ENCODE assay signal across 25 cellular contexts in genomic region chr16:47666434-47666833, GRCh38.
"Had no signal": no experiment of that assay in that cellular context is flagged by ENCODE, and none has a peak within 500 bp of the region (broad histone marks: within the 10 kb centered on the region; RNA-seq: fewer than 3 reads in every experiment).

No MANE protein-coding gene starts in this region.

- H3K9me3 Mint-ChIP-seq: memory B cell, natural killer cell had no signal

- H3K27ac ChIP-seq: coronary artery, esophagus muscularis mucosa, neutrophil, parathyroid adenoma, prostate gland, right atrium auricular region, thoracic aorta, tibial nerve, upper lobe of left lung had no signal

- H3K27me3 Mint-ChIP-seq: memory B cell had no signal

- ATAC-seq: left lobe of liver; natural killer cell; sciatic nerve; stimulated activated naive CD8-positive, alpha-beta T cell treated with anti-CD3 and anti-CD28 coated beads, Interleukin-15, Interleukin-2, amounts not matched to agents 100 U/mL and 50 U/mL, for 24 hours had no signal

- H3K36me3 ChIP-seq: prostate gland had no signal

- H3K4me1 ChIP-seq: parathyroid adenoma, right atrium auricular region, upper lobe of left lung had no signal

- H3K4me3 Mint-ChIP-seq: memory B cell, natural killer cell had no signal

- H3K27ac Mint-ChIP-seq: memory B cell had no signal

- DNase-seq: dorsolateral prefrontal cortex; effector CD4-positive, alpha-beta T cell; hypothalamus; midbrain; natural killer cell; stimulated activated CD4-positive, alpha-beta T cell treated with anti-CD3 and anti-CD28 coated beads, Interleukin-12 subunit alpha, Interleukin-12 subunit beta, amount 100 ng/mL, for 4 hours; stimulated activated CD4-positive, alpha-beta T cell treated with anti-CD3 and anti-CD28 coated beads, Interleukin-1b, Interleukin-23, amount 100 ng/mL, for 48 hours; stimulated activated CD4-positive, alpha-beta T cell treated with anti-CD3 and anti-CD28 coated beads, Interleukin-4, amount 100 ng/mL, for 1 hour; stimulated activated CD8-positive, alpha-beta memory T cell treated with anti-CD3 and anti-CD28 coated beads, Interleukin-4, amount 100 ng/mL, for 48 hours; stimulated activated naive CD8-positive, alpha-beta T cell treated with anti-CD3 and anti-CD28 coated beads, Interleukin-15, Interleukin-2, amounts not matched to agents 100 U/mL and 50 U/mL, for 24 hours; substantia nigra; upper lobe of left lung had no signal

- H3K27me3 ChIP-seq: dorsolateral prefrontal cortex, esophagus muscularis mucosa, neutrophil, right atrium auricular region, tibial nerve, upper lobe of left lung had no signal

- H3K4me3 ChIP-seq: coronary artery, dorsolateral prefrontal cortex, esophagus muscularis mucosa, lung, prostate gland, right atrium auricular region, smooth muscle cell, thoracic aorta, tibial nerve, upper lobe of left lung had no signal

- H3K4me1 Mint-ChIP-seq: memory B cell had no signal

- H3K9me3 ChIP-seq: esophagus muscularis mucosa, neutrophil, prostate gland, right atrium auricular region, thoracic aorta, tibial nerve, upper lobe of left lung had no signal
